In genomic region chr5:77180167-77181081, GRCh38 we compare ENCODE assay signal across 8 cellular contexts. TPM values are rescaled to one million over a fixed set of nuclear protein-coding genes. Genes with fewer than 3 reads are reported as not detected.
DNase-seq lines count a peak whose midpoint lies in the region; ATAC-seq and TF ChIP-seq lines count a peak whose summit lies in the region.

No MANE protein-coding gene starts in this region.

- H3K4me1 ChIP-seq in lung (ENCODE audit: control insufficient read depth in 2 of 2, insufficient read depth in 2 of 2, low read length in 2 of 2): peaks cover 0 to 13% of the 10 kb centered on the region in 2 donors
- peaks cover 10 to 20% (median 13%) of the 10 kb centered on the region in 4 donors for H3K4me1 ChIP-seq in upper lobe of left lung

- TF ChIP-seq POLR2A in upper lobe of left lung (IDR thresholded peaks at IDR 0.05): no peak

- no peak for TF ChIP-seq EP300 in upper lobe of left lung (IDR thresholded peaks at IDR 0.05)

- H3K27ac Mint-ChIP-seq in chondrocyte (ENCODE audit: unreplicated experiment): no peak overlapping the region

- DNase-seq in activated gamma-delta T cell (lab: John Stamatoyannopoulos, UW) (peak; percentile 5), activated gamma-delta T cell treated with Interleukin-2 at 50 U/mL for 16 hours (no peak), chondrocyte (ENCODE audit: low spot score) (peak; percentile 88), lung (ENCODE audit: low spot score) (no peak), upper lobe of left lung (peak; percentile 53 to 85), DMS153 (lab: John Stamatoyannopoulos, UW) (no peak)

- no peak for TF ChIP-seq CTCF in chondrocyte (IDR thresholded peaks at IDR 0.05)
- TF ChIP-seq CTCF in lung (IDR thresholded peaks at IDR 0.05; ENCODE audit: control extremely low read depth, extremely low read depth): no peak
- no peak for TF ChIP-seq CTCF in upper lobe of left lung (IDR thresholded peaks at IDR 0.05)

- H3K9me3 ChIP-seq in lung (ENCODE audit: control insufficient read depth in 2 of 2, insufficient read depth in 1 of 2, low read length in 1 of 2) (peaks cover 0 to 4% of the 10 kb centered on the region in 2 donors), upper lobe of left lung (no peaks in the 10 kb centered on the region)

- H3K4me3 ChIP-seq in lung (peak overlapping the region; percentile 49), upper lobe of left lung (peak overlapping the region; percentile 5 to 57 (median 51))

- no peaks in the 10 kb centered on the region for H3K9me3 Mint-ChIP-seq in chondrocyte (ENCODE audit: low read depth)

- H3K36me3 Mint-ChIP-seq in chondrocyte (ENCODE audit: low read depth): no peaks in the 10 kb centered on the region

- H3K27me3 ChIP-seq in lung (ENCODE audit: control insufficient read depth, insufficient read depth) (no peaks in the 10 kb centered on the region), upper lobe of left lung (peaks cover 0 to 16% (median 7%) of the 10 kb centered on the region in 4 donors)

- no peaks in the 10 kb centered on the region for H3K36me3 ChIP-seq in lung (ENCODE audit: control insufficient read depth in 2 of 2, insufficient read depth in 2 of 2, low read length in 2 of 2)
- H3K36me3 ChIP-seq in upper lobe of left lung: no peaks in the 10 kb centered on the region

- H3K27ac ChIP-seq in lung (ENCODE audit: low read depth in 1 of 2, low read length in 1 of 2): no peak overlapping the region
- peak overlapping the region in 1 of 4 donors; percentile 68 for H3K27ac ChIP-seq in upper lobe of left lung

- peak overlapping the region; percentile 76 for H3K4me3 Mint-ChIP-seq in chondrocyte (ENCODE audit: unreplicated experiment)

- ATAC-seq in lung (ENCODE audit: insufficient read depth, low FRiP score) (no peak), upper lobe of left lung (ENCODE audit: low FRiP score in 2 of 2) (peak; percentile 54 to 74), GM21529 (IDR thresholded peaks at IDR 0.05; ENCODE audit: unreplicated experiment) (no peak), HG03457 (IDR thresholded peaks at IDR 0.05; ENCODE audit: unreplicated experiment) (no peak)

- H3K27me3 Mint-ChIP-seq in chondrocyte (ENCODE audit: low read depth): peaks cover 19% of the 10 kb centered on the region

- WGBS in lung, 2 donors: 2 to 3% methylated on average over 68 to 69 of the region's 69 CpGs
- 2 to 3% methylated on average over 23 to 61 of the region's 69 CpGs for WGBS in upper lobe of left lung, 2 donors

- peaks cover 14% of the 10 kb centered on the region for H3K4me1 Mint-ChIP-seq in chondrocyte (ENCODE audit: low read depth)

RNA-seq across cellular contexts. Expression of gene PDE8B, which starts 30.1 kb away (rescaled TPM):
- 1.1 to 2.2 TPM (median 1.8 TPM) in 3 replicates for total RNA-seq in chondrocyte
- total RNA-seq in lung: 10 to 100 TPM in 1 of 2 donors, 1 to 10 TPM in 1; 2.3 to 10.6 TPM
- 1 to 10 TPM; 1.6 to 1.8 TPM for polyA plus RNA-seq in lung
- 10 to 100 TPM in 3 of 6 donors, 1 to 10 TPM in 3; 5.8 to 21.9 (median 9.7) TPM for total RNA-seq in upper lobe of left lung

Comparison
In these comparisons a context has a peak if more than half of its experiments do, and no peak if none do; other contexts are left out.
1. DNase-seq: peak in activated gamma-delta T cell (single experiment), chondrocyte (single experiment) and upper lobe of left lung (2 of 2); none in activated gamma-delta T cell treated with Interleukin-2 at 50 U/mL for 16 hours (single experiment), lung (single experiment) and DMS153 (single experiment).
2. ATAC-seq: peak in upper lobe of left lung (2 of 2); none in lung (single experiment), GM21529 (single experiment) and HG03457 (single experiment).